In genomic region chr2:85049236-85049635, GRCh38 we compare ENCODE assay signal across 20 cellular contexts.
DNase-seq lines count a peak whose midpoint lies in the region; ATAC-seq and TF ChIP-seq lines count a peak whose summit lies in the region.
"Had no signal": no experiment of that assay in that cellular context is flagged by ENCODE, and none has a peak within 500 bp of the region (broad histone marks: within the 10 kb centered on the region; RNA-seq: fewer than 3 reads in every experiment).

No MANE protein-coding gene starts in this region.

- H3K9me3 Mint-ChIP-seq in activated naive CD4-positive, alpha-beta T cell treated with anti-CD3 and anti-CD28 coated beads, Interleukin-2, amount 10 ng/mL, durations not matched to agents 7 days and 5 days = no peaks in the 10 kb centered on the region
- H3K9me3 Mint-ChIP-seq in activated naive CD4-positive, alpha-beta T cell treated with anti-CD3 and anti-CD28 coated beads for 36 hours = no peaks in the 10 kb centered on the region
- no peaks in the 10 kb centered on the region for H3K9me3 Mint-ChIP-seq in GM23338
- H3K9me3 Mint-ChIP-seq: CD4-positive, alpha-beta T cell; H9; HFFc6 had no signal

- CTCF ChIA-PET in activated naive CD4-positive, alpha-beta T cell treated with anti-CD3 and anti-CD28 coated beads, Interleukin-2, amount 10 ng/mL, durations not matched to agents 7 days and 5 days (lab: Charles Lee) = interaction anchor here (1.0 kb wide), 1 partner anchor 30 kb away, joined by 3 read pairs; no protein-coding TSS in a partner anchor
- CTCF ChIA-PET in activated naive CD4-positive, alpha-beta T cell treated with anti-CD3 and anti-CD28 coated beads for 36 hours (lab: Charles Lee) = interaction anchor here (0.9 to 1.2 kb wide), 2 partner anchors 13 kb away, joined by 3 read pairs; no protein-coding TSS in a partner anchor

- peaks cover 47% of the 10 kb centered on the region for H3K36me3 Mint-ChIP-seq in activated naive CD4-positive, alpha-beta T cell treated with anti-CD3 and anti-CD28 coated beads, Interleukin-2, amount 10 ng/mL, durations not matched to agents 7 days and 5 days
- peaks cover 39% of the 10 kb centered on the region for H3K36me3 Mint-ChIP-seq in activated naive CD4-positive, alpha-beta T cell treated with anti-CD3 and anti-CD28 coated beads for 36 hours (ENCODE audit: low read depth)
- peaks cover 53% of the 10 kb centered on the region for H3K36me3 Mint-ChIP-seq in GM23338 (ENCODE audit: low read depth)

- H2BK120ac ChIP-seq in neuronal stem cell (ENCODE audit: low read depth, low read length) = no peak overlapping the region

- no peak for TF ChIP-seq CTCF in GM23338 (conservative IDR thresholded peaks at IDR 0.05; ENCODE audit: low read depth in 2 of 2)

- no peak overlapping the region for H4K91ac ChIP-seq in neuronal stem cell (ENCODE audit: low read depth, low read length, poor library complexity)

- peaks cover 3% of the 10 kb centered on the region for H4K20me1 ChIP-seq in GM23338 (replicated peaks; ENCODE audit: insufficient read depth)
- H4K20me1 ChIP-seq: BLaER1 had no signal

- H3K23ac ChIP-seq in neuronal stem cell (ENCODE audit: low read depth, low read length, poor library complexity) = no peak overlapping the region

- H3K4me1 Mint-ChIP-seq in activated naive CD4-positive, alpha-beta T cell treated with anti-CD3 and anti-CD28 coated beads, Interleukin-2, amount 10 ng/mL, durations not matched to agents 7 days and 5 days = peaks cover 15% of the 10 kb centered on the region
- H3K4me1 Mint-ChIP-seq in activated naive CD4-positive, alpha-beta T cell treated with anti-CD3 and anti-CD28 coated beads for 36 hours (ENCODE audit: low read depth) = peaks cover 14% of the 10 kb centered on the region
- H3K4me1 Mint-ChIP-seq in GM23338 = peaks cover 19% of the 10 kb centered on the region

- H3K4me3 ChIP-seq in GM23338 (no peak overlapping the region), neuronal stem cell (ENCODE audit: low read length in 2 of 2) (no peak overlapping the region)
- H3K4me3 ChIP-seq: BLaER1 had no signal

- H3K9me2 ChIP-seq in GM23338 (ENCODE audit: insufficient read depth) = no peaks in the 10 kb centered on the region

- H3K14ac ChIP-seq in neuronal stem cell (ENCODE audit: low read length) = no peak overlapping the region

- H3K27ac Mint-ChIP-seq in activated naive CD4-positive, alpha-beta T cell treated with anti-CD3 and anti-CD28 coated beads, Interleukin-2, amount 10 ng/mL, durations not matched to agents 7 days and 5 days = peak overlapping the region; percentile 22
- no peak overlapping the region for H3K27ac Mint-ChIP-seq in activated naive CD4-positive, alpha-beta T cell treated with anti-CD3 and anti-CD28 coated beads for 36 hours
- H3K27ac Mint-ChIP-seq in GM23338 = no peak overlapping the region
- H3K27ac Mint-ChIP-seq: CD4-positive, alpha-beta T cell; HFFc6 had no signal

- H2BK12ac ChIP-seq in neuronal stem cell (ENCODE audit: low read length) = no peak overlapping the region

- no peak overlapping the region for H2AFZ ChIP-seq in GM23338
- no peak overlapping the region for H2AFZ ChIP-seq in neuronal stem cell (ENCODE audit: low read length)

- no peaks in the 10 kb centered on the region for H3K27me3 Mint-ChIP-seq in activated naive CD4-positive, alpha-beta T cell treated with anti-CD3 and anti-CD28 coated beads, Interleukin-2, amount 10 ng/mL, durations not matched to agents 7 days and 5 days
- H3K27me3 Mint-ChIP-seq in activated naive CD4-positive, alpha-beta T cell treated with anti-CD3 and anti-CD28 coated beads for 36 hours (ENCODE audit: low read depth) = no peaks in the 10 kb centered on the region
- peaks cover 3% of the 10 kb centered on the region for H3K27me3 Mint-ChIP-seq in GM23338 (ENCODE audit: insufficient read depth, low read depth, poor library complexity)
- H3K27me3 Mint-ChIP-seq: CD4-positive, alpha-beta T cell had no signal

- DNase-seq in activated naive CD4-positive, alpha-beta T cell treated with anti-CD3 and anti-CD28 coated beads, Interleukin-2, amount 10 ng/mL, durations not matched to agents 7 days and 5 days = no peak
- no peak for DNase-seq in activated naive CD4-positive, alpha-beta T cell treated with anti-CD3 and anti-CD28 coated beads for 36 hours
- DNase-seq in GM23338 (ENCODE audit: low spot score) (no peak), amniotic epithelial cell (ENCODE audit: low read depth) (peak; percentile 36), neuronal stem cell (ENCODE audit: low spot score) (no peak), T1000 (lab: John Stamatoyannopoulos, UW) (no peak), islet precursor cell (no peak)
- DNase-seq: CD4-positive, alpha-beta T cell; COR-L47; DMS79; H9; HFFc6; Karpas-422; MV-4-11; NCI-H1105 treated with DMSO at 0.1 percent for 48 hours; NCI-H2081; NCI-H2171; NCI-H524 treated with DMSO at 0.1 percent for 48 hours; NCI-H82 had no signal

- H3K79me2 ChIP-seq in GM23338 (replicated peaks; ENCODE audit: insufficient read depth) = peaks cover 7% of the 10 kb centered on the region

- peaks cover 8% of the 10 kb centered on the region; the same call in 1 of the 2 replicates for H3F3A ChIP-seq in GM23338 (replicated peaks; ENCODE audit: low read depth)

- no peak overlapping the region for H2BK15ac ChIP-seq in neuronal stem cell (ENCODE audit: low read length)

- peaks cover 0 to 1% of the 10 kb centered on the region in 2 donors for H3K9me3 ChIP-seq in neuronal stem cell (replicated peaks in 1 of 2; ENCODE audit: control insufficient read depth in 2 of 2, insufficient read depth in 1 of 2, low read depth in 1 of 2, low read length in 2 of 2)
- H3K9me3 ChIP-seq: BLaER1 had no signal

- no peak overlapping the region for H4K8ac ChIP-seq in neuronal stem cell (ENCODE audit: low read depth, low read length)

- no peak overlapping the region for H3K9ac ChIP-seq in neuronal stem cell (ENCODE audit: low read depth, low read length, poor library complexity)
- H3K9ac ChIP-seq: BLaER1 had no signal

- no peak overlapping the region for H2BK5ac ChIP-seq in neuronal stem cell (ENCODE audit: low read length)

- H3K4me3 Mint-ChIP-seq in activated naive CD4-positive, alpha-beta T cell treated with anti-CD3 and anti-CD28 coated beads, Interleukin-2, amount 10 ng/mL, durations not matched to agents 7 days and 5 days = no peak overlapping the region
- H3K4me3 Mint-ChIP-seq in activated naive CD4-positive, alpha-beta T cell treated with anti-CD3 and anti-CD28 coated beads for 36 hours = no peak overlapping the region
- no peak overlapping the region for H3K4me3 Mint-ChIP-seq in GM23338
- H3K4me3 Mint-ChIP-seq: CD4-positive, alpha-beta T cell; H9; HFFc6 had no signal

- intact Hi-C loops in activated naive CD4-positive, alpha-beta T cell treated with anti-CD3 and anti-CD28 coated beads for 36 hours (cut with micrococcal nuclease) = no loop called here

- H3K27ac ChIP-seq in GM23338 (ENCODE audit: low read depth) (peak overlapping the region; percentile 35; the same call in 1 of the 2 replicates), neuronal stem cell (replicated peaks; ENCODE audit: low read length) (no peak overlapping the region)
- H3K27ac ChIP-seq: BLaER1 had no signal

- H3K18ac ChIP-seq in neuronal stem cell (ENCODE audit: low read length) = no peak overlapping the region

- no peaks in the 10 kb centered on the region for H3K79me1 ChIP-seq in neuronal stem cell (ENCODE audit: low read depth, low read length)

- no CpG with 5 or more reads among the region's 10 CpGs for WGBS in neuronal stem cell (ENCODE audit: extremely low coverage in 2 of 2, insufficient read length in 2 of 2, insufficient replicate concordance in 1 of 2), 2 donors

- H3K36me3 ChIP-seq in GM23338 (ENCODE audit: insufficient read depth) (peaks cover 38% of the 10 kb centered on the region), neuronal stem cell (replicated peaks in 1 of 2; ENCODE audit: control insufficient read depth in 2 of 2, insufficient read depth in 2 of 2, low read length in 2 of 2) (peaks cover 27 to 95% of the 10 kb centered on the region in 2 donors)

- H2AK5ac ChIP-seq in neuronal stem cell (ENCODE audit: low read depth, low read length) = no peak overlapping the region

- H3K27me3 ChIP-seq in GM23338 (ENCODE audit: insufficient read depth) = no peaks in the 10 kb centered on the region
- no peaks in the 10 kb centered on the region for H3K27me3 ChIP-seq in neuronal stem cell (ENCODE audit: control insufficient read depth in 3 of 3, insufficient read depth in 3 of 3, low read depth in 1 of 3, low read length in 3 of 3)
- H3K27me3 ChIP-seq: BLaER1 had no signal

- H3K4me1 ChIP-seq in GM23338 (ENCODE audit: insufficient read depth) (peaks cover 15% of the 10 kb centered on the region), neuronal stem cell (ENCODE audit: control insufficient read depth in 2 of 2, insufficient read depth in 1 of 2, low read depth in 1 of 2, low read length in 2 of 2) (peaks cover 4 to 5% of the 10 kb centered on the region in 2 donors)

- peak overlapping the region; percentile 91 for H3K4ac ChIP-seq in neuronal stem cell (ENCODE audit: low read length)

- H3K4me2 ChIP-seq in GM23338 (no peak overlapping the region), neuronal stem cell (ENCODE audit: insufficient read depth, low read length, poor library complexity, severe bottlenecking) (no peak overlapping the region)
- H3K4me2 ChIP-seq: BLaER1 had no signal

- ATAC-seq in GM23338 = no peak

TF ChIP-seq in GM23338, 12 proteins besides CTCF, POLR2A, EP300 and RAD21 (continues in another document):
- TF ChIP-seq EZH2 (IDR thresholded peaks at IDR 0.05; ENCODE audit: low read depth, unreplicated experiment) = no peak
- no peak for TF ChIP-seq NANOG (IDR thresholded peaks at IDR 0.05; ENCODE audit: borderline replicate concordance)
